1 cellular context compared by ENCODE assay signal in the genomic region with DNA sequence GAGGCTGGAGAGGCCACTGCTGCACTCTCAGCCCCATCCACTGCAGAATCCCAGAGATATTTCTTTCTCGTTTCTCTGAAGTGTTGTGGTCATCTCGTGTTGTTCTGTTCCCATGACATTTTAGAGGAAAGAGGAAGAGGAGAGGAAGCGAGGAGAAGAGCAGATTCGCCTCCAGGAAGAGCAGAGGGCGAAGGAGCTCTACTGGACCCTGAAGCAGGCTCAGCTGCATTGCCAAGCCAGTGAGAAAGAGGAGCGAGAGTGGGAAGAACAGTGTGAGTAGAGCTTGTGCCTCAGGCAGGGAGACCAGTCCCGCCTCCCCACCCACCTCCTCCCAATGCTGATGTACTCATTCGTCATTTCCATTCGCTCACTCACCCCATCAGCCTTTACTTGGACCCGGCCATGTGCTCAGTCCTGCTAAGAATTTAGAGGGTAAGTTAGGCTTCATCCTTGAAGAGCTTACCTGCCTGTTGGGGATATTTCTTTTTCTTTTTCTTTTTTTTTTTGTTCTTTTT.
TF ChIP-seq lines count a peak whose summit lies in the region.

No MANE protein-coding gene starts in this region.

TF ChIP-seq in IMR-90, 13 proteins besides CTCF, POLR2A, EP300 and RAD21 (continued from another document):
- no peak for TF ChIP-seq MXI1 (IDR thresholded peaks at IDR 0.05; ENCODE audit: borderline replicate concordance, low read depth, low read length)
